ENCODE assay signal across 8 cellular contexts in genomic region chr17:2403044-2403443, GRCh38. TPM values are rescaled to one million over a fixed set of nuclear protein-coding genes. Genes with fewer than 3 reads are reported as not detected.
DNase-seq lines count a peak whose midpoint lies in the region; ATAC-seq and TF ChIP-seq lines count a peak whose summit lies in the region.

No MANE protein-coding gene starts in this region.

- H3K4me3 Mint-ChIP-seq in activated naive CD4-positive, alpha-beta T cell treated with anti-CD3 and anti-CD28 coated beads, Interleukin-2, amount 10 ng/mL, durations not matched to agents 7 days and 5 days: peak overlapping the region; percentile 80
- peak overlapping the region; percentile 67 for H3K4me3 Mint-ChIP-seq in activated CD8-positive, alpha-beta T cell treated with anti-CD3 and anti-CD28 coated beads for 36 hours

- POLR2A ChIA-PET in activated CD8-positive, alpha-beta T cell treated with anti-CD3 and anti-CD28 coated beads for 36 hours (lab: Charles Lee): interaction anchor here (5.9 to 6.8 kb wide), 2 partner anchors 11 to 19 kb away, joined by 43 to 61 read pairs; no protein-coding TSS in a partner anchor

- peaks cover 6% of the 10 kb centered on the region for H3K27me3 Mint-ChIP-seq in activated naive CD4-positive, alpha-beta T cell treated with anti-CD3 and anti-CD28 coated beads, Interleukin-2, amount 10 ng/mL, durations not matched to agents 7 days and 5 days
- H3K27me3 Mint-ChIP-seq in activated CD8-positive, alpha-beta T cell treated with anti-CD3 and anti-CD28 coated beads for 36 hours: no peaks in the 10 kb centered on the region

- TF ChIP-seq EP300 in tibial nerve (IDR thresholded peaks at IDR 0.05): no peak

- H3K4me1 ChIP-seq in mucosa of rectum (ENCODE audit: control insufficient read depth in 2 of 2, insufficient read depth in 2 of 2, low read length in 2 of 2) (peaks cover 58 to 66% of the 10 kb centered on the region in 2 donors), tibial nerve (peaks cover 0 to 72% (median 43%) of the 10 kb centered on the region in 4 donors)

- intact Hi-C loops in activated CD8-positive, alpha-beta T cell treated with anti-CD3 and anti-CD28 coated beads for 36 hours (cut with micrococcal nuclease): no loop called here

- no peak for TF ChIP-seq CTCF in activated CD8-positive, alpha-beta T cell treated with anti-CD3 and anti-CD28 coated beads for 36 hours (IDR thresholded peaks at IDR 0.05)
- no peak for TF ChIP-seq CTCF in tibial nerve (IDR thresholded peaks at IDR 0.05)

- 87 to 96% methylated on average over 4 of the region's 4 CpGs for WGBS in tibial nerve, 2 donors

- CTCF ChIA-PET in activated naive CD4-positive, alpha-beta T cell treated with anti-CD3 and anti-CD28 coated beads, Interleukin-2, amount 10 ng/mL, durations not matched to agents 7 days and 5 days (lab: Charles Lee): interaction anchor here (5.3 to 23.4 kb wide), 2 partner anchors 13 to 20 kb away, joined by 23 to 467 read pairs; no protein-coding TSS in a partner anchor
- CTCF ChIA-PET in activated CD8-positive, alpha-beta T cell treated with anti-CD3 and anti-CD28 coated beads for 36 hours (lab: Charles Lee): interaction anchor here (1.0 to 7.8 kb wide), 4 partner anchors 10 to 21 kb away, joined by 3 to 71 read pairs (median 26); no protein-coding TSS in a partner anchor

- DNase-seq in activated naive CD4-positive, alpha-beta T cell treated with anti-CD3 and anti-CD28 coated beads, Interleukin-2, amount 10 ng/mL, durations not matched to agents 7 days and 5 days: no peak
- DNase-seq in activated naive CD4-positive, alpha-beta T cell treated with anti-CD3 and anti-CD28 coated beads, Interleukin-2, amount 50 U/mL, for 16 hours: no peak
- no peak for DNase-seq in activated CD8-positive, alpha-beta T cell treated with anti-CD3 and anti-CD28 coated beads for 36 hours
- no peak for DNase-seq in tibial nerve (ENCODE audit: low spot score in 2 of 2)
- no peak for DNase-seq in NCI-H1930 (lab: John Stamatoyannopoulos, UW)

- no peak for TF ChIP-seq POLR2A in tibial nerve (IDR thresholded peaks at IDR 0.05)

- H3K9ac ChIP-seq in mucosa of rectum (ENCODE audit: low read depth in 1 of 2, low read length in 2 of 2): peak overlapping the region; percentile 49 to 87

- H3K4me1 Mint-ChIP-seq in activated naive CD4-positive, alpha-beta T cell treated with anti-CD3 and anti-CD28 coated beads, Interleukin-2, amount 10 ng/mL, durations not matched to agents 7 days and 5 days: peaks cover 51% of the 10 kb centered on the region
- H3K4me1 Mint-ChIP-seq in activated CD8-positive, alpha-beta T cell treated with anti-CD3 and anti-CD28 coated beads for 36 hours (ENCODE audit: low read depth): peaks cover 34% of the 10 kb centered on the region

- no peaks in the 10 kb centered on the region for H3K9me3 Mint-ChIP-seq in activated naive CD4-positive, alpha-beta T cell treated with anti-CD3 and anti-CD28 coated beads, Interleukin-2, amount 10 ng/mL, durations not matched to agents 7 days and 5 days
- no peaks in the 10 kb centered on the region for H3K9me3 Mint-ChIP-seq in activated CD8-positive, alpha-beta T cell treated with anti-CD3 and anti-CD28 coated beads for 36 hours

- peaks cover 3% of the 10 kb centered on the region for H3K36me3 Mint-ChIP-seq in activated naive CD4-positive, alpha-beta T cell treated with anti-CD3 and anti-CD28 coated beads, Interleukin-2, amount 10 ng/mL, durations not matched to agents 7 days and 5 days
- no peaks in the 10 kb centered on the region for H3K36me3 Mint-ChIP-seq in activated CD8-positive, alpha-beta T cell treated with anti-CD3 and anti-CD28 coated beads for 36 hours (ENCODE audit: low read depth)

- peak overlapping the region; percentile 100 for H3K27ac ChIP-seq in mucosa of rectum (ENCODE audit: low read depth in 2 of 2, low read length in 2 of 2)
- peak overlapping the region in 3 of 4 donors; percentile 99 for H3K27ac ChIP-seq in tibial nerve

- H3K36me3 ChIP-seq in mucosa of rectum (ENCODE audit: control insufficient read depth in 2 of 2, insufficient read depth in 2 of 2, low read length in 2 of 2) (no peaks in the 10 kb centered on the region), tibial nerve (no peaks in the 10 kb centered on the region)

- no peaks in the 10 kb centered on the region for H3K27me3 ChIP-seq in mucosa of rectum (ENCODE audit: control insufficient read depth in 2 of 2, insufficient read depth in 2 of 2, low read length in 2 of 2)
- no peaks in the 10 kb centered on the region for H3K27me3 ChIP-seq in tibial nerve

- no peak for ATAC-seq in activated CD8-positive, alpha-beta T cell treated with anti-CD3 and anti-CD28 coated beads for 36 hours
- ATAC-seq in GM19395 (IDR thresholded peaks at IDR 0.05; ENCODE audit: unreplicated experiment): no peak
- ATAC-seq in GM19452 (IDR thresholded peaks at IDR 0.05; ENCODE audit: unreplicated experiment): no peak

- H3K9me3 ChIP-seq in mucosa of rectum (ENCODE audit: control insufficient read depth in 2 of 2, low read length in 2 of 2) (no peaks in the 10 kb centered on the region), tibial nerve (no peaks in the 10 kb centered on the region)

- peak overlapping the region; percentile 93 for H3K27ac Mint-ChIP-seq in activated naive CD4-positive, alpha-beta T cell treated with anti-CD3 and anti-CD28 coated beads, Interleukin-2, amount 10 ng/mL, durations not matched to agents 7 days and 5 days
- H3K27ac Mint-ChIP-seq in activated CD8-positive, alpha-beta T cell treated with anti-CD3 and anti-CD28 coated beads for 36 hours: no peak overlapping the region

- no peak overlapping the region for H3K4me3 ChIP-seq in mucosa of rectum (ENCODE audit: low read length in 2 of 2)
- no peak overlapping the region for H3K4me3 ChIP-seq in tibial nerve

RNA-seq across cellular contexts. Expression of gene MNT, which starts 2.2 kb away (rescaled TPM):
- 10 to 100 TPM; 21.6 to 23.1 TPM for total RNA-seq in activated CD8-positive, alpha-beta T cell treated with anti-CD3 and anti-CD28 coated beads for 36 hours
- 10 to 100 TPM; 12.6 to 32.8 (median 14.9) TPM for total RNA-seq in tibial nerve
